ENCODE assay signal across 1 cellular context in the genomic region with DNA sequence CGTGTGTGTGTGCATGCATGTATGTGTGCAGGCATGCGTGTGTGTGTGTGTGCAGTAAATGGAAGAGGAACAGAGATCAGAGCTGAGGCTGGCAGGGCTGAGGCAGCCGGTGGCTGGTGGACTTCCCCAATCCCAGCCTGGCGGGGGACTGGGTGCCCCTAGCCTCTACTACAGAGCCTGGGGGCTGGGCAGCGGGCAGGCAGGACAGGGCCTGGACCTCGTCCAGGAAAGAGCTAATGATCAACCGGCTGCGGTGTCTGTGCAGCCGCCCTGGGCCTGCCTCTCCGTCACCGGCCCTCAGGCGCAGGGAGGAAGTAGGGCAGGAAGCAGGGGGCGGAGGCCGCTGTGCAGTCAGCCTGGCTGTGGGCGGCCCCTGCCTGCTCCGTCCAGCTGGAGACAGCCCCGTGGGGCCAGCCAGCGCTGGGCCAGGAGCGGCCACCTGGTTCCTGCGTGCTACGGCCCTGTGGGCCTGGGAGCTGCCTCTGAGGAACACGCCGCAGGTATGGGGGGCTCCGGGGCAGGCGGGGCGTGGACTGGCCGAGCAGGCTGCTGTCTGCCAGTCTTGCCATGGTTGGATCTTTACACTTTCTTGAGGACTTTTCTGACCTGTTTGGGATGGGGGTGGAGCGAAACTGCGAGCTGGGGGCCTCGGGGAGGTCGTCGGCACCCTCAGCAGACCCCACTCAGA.
TF ChIP-seq lines count a peak whose summit lies in the region.

SH3TC1 (plus strand) TSS at position 385 of the 688 bp plus-strand sequence. CDS start 5,905 bp downstream, outside the sequence.

TF ChIP-seq in K562, 482 proteins besides CTCF, POLR2A, EP300 and RAD21 (continued from another document and continues in another):
- TF ChIP-seq, protein P1, sequence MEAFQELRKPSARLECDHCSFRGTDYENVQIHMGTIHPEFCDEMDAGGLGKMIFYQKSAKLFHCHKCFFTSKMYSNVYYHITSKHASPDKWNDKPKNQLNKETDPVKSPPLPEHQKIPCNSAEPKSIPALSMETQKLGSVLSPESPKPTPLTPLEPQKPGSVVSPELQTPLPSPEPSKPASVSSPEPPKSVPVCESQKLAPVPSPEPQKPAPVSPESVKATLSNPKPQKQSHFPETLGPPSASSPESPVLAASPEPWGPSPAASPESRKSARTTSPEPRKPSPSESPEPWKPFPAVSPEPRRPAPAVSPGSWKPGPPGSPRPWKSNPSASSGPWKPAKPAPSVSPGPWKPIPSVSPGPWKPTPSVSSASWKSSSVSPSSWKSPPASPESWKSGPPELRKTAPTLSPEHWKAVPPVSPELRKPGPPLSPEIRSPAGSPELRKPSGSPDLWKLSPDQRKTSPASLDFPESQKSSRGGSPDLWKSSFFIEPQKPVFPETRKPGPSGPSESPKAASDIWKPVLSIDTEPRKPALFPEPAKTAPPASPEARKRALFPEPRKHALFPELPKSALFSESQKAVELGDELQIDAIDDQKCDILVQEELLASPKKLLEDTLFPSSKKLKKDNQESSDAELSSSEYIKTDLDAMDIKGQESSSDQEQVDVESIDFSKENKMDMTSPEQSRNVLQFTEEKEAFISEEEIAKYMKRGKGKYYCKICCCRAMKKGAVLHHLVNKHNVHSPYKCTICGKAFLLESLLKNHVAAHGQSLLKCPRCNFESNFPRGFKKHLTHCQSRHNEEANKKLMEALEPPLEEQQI (IDR thresholded peaks at IDR 0.05): no peak
- TF ChIP-seq ZBTB12 (CRISPR knock-in tag; IDR thresholded peaks at IDR 0.05): no peak
- TF ChIP-seq YY1 (IDR thresholded peaks at IDR 0.05; ENCODE audit: borderline replicate concordance in 1 of 3, control insufficient read depth in 1 of 3, extremely low read depth in 1 of 3, insufficient read depth in 3 of 3, insufficient read length in 1 of 3, insufficient replicate concordance in 2 of 3, low read depth in 1 of 3, low read length in 2 of 3): no peak
- no peak for TF ChIP-seq STAT5A (IDR thresholded peaks at IDR 0.05; ENCODE audit: borderline replicate concordance, low read length)
- no peak for TF ChIP-seq DLX4 (CRISPR knock-in tag; IDR thresholded peaks at IDR 0.05)
- 0 out of 2 replicates have a peak, but pooled peaks have one; percentile 24 for TF ChIP-seq ATF4 (CRISPR knock-in tag; IDR thresholded peaks at IDR 0.05)
- no peak; the same call in 1 of the 2 replicates for TF ChIP-seq ZNF584 (CRISPR knock-in tag; IDR thresholded peaks at IDR 0.05; ENCODE audit: low read depth)
- peak; percentile 91 for TF ChIP-seq KLF16 (IDR thresholded peaks at IDR 0.05)
- no peak for TF ChIP-seq KAT8 (IDR thresholded peaks at IDR 0.05; ENCODE audit: low read depth)
- no peak for TF ChIP-seq ZHX1 (conservative IDR thresholded peaks at IDR 0.05; ENCODE audit: low read length)
- no peak for TF ChIP-seq RFX5 (IDR thresholded peaks at IDR 0.05; ENCODE audit: low read depth, low read length)
- TF ChIP-seq, protein P2, sequence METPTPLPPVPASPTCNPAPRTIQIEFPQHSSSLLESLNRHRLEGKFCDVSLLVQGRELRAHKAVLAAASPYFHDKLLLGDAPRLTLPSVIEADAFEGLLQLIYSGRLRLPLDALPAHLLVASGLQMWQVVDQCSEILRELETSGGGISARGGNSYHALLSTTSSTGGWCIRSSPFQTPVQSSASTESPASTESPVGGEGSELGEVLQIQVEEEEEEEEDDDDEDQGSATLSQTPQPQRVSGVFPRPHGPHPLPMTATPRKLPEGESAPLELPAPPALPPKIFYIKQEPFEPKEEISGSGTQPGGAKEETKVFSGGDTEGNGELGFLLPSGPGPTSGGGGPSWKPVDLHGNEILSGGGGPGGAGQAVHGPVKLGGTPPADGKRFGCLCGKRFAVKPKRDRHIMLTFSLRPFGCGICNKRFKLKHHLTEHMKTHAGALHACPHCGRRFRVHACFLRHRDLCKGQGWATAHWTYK (CRISPR knock-in tag; IDR thresholded peaks at IDR 0.05): peak; percentile 45; the same call in 1 of the 2 replicates
- peak; percentile 81 for TF ChIP-seq HMGN3 (IDR thresholded peaks at IDR 0.05; ENCODE audit: borderline replicate concordance, extremely low read depth, insufficient read length, low read depth, low read length)
- TF ChIP-seq, protein P3, sequence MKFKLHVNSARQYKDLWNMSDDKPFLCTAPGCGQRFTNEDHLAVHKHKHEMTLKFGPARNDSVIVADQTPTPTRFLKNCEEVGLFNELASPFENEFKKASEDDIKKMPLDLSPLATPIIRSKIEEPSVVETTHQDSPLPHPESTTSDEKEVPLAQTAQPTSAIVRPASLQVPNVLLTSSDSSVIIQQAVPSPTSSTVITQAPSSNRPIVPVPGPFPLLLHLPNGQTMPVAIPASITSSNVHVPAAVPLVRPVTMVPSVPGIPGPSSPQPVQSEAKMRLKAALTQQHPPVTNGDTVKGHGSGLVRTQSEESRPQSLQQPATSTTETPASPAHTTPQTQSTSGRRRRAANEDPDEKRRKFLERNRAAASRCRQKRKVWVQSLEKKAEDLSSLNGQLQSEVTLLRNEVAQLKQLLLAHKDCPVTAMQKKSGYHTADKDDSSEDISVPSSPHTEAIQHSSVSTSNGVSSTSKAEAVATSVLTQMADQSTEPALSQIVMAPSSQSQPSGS (CRISPR knock-in tag; IDR thresholded peaks at IDR 0.05): no peak
- TF ChIP-seq, protein P4, sequence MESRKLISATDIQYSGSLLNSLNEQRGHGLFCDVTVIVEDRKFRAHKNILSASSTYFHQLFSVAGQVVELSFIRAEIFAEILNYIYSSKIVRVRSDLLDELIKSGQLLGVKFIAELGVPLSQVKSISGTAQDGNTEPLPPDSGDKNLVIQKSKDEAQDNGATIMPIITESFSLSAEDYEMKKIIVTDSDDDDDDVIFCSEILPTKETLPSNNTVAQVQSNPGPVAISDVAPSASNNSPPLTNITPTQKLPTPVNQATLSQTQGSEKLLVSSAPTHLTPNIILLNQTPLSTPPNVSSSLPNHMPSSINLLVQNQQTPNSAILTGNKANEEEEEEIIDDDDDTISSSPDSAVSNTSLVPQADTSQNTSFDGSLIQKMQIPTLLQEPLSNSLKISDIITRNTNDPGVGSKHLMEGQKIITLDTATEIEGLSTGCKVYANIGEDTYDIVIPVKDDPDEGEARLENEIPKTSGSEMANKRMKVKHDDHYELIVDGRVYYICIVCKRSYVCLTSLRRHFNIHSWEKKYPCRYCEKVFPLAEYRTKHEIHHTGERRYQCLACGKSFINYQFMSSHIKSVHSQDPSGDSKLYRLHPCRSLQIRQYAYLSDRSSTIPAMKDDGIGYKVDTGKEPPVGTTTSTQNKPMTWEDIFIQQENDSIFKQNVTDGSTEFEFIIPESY (CRISPR knock-in tag; IDR thresholded peaks at IDR 0.05): peak; percentile 39; the same call in 1 of the 2 replicates
- no peak for TF ChIP-seq FIP1L1 (IDR thresholded peaks at IDR 0.05; ENCODE audit: low read depth, low read length, poor library complexity, severe bottlenecking)
- TF ChIP-seq MGA (IDR thresholded peaks at IDR 0.05): peak; percentile 80
- peak; percentile 68; the same call in 1 of the 2 replicates for TF ChIP-seq GABPB1 (CRISPR knock-in tag; IDR thresholded peaks at IDR 0.05)
- TF ChIP-seq MBD2 (IDR thresholded peaks at IDR 0.05; ENCODE audit: borderline replicate concordance, low read depth): no peak
- TF ChIP-seq NFIC (IDR thresholded peaks at IDR 0.05): peak; percentile 64; the same call in 1 of the 2 replicates
